ENCODE assay signal across 8 cellular contexts in the genomic region with DNA sequence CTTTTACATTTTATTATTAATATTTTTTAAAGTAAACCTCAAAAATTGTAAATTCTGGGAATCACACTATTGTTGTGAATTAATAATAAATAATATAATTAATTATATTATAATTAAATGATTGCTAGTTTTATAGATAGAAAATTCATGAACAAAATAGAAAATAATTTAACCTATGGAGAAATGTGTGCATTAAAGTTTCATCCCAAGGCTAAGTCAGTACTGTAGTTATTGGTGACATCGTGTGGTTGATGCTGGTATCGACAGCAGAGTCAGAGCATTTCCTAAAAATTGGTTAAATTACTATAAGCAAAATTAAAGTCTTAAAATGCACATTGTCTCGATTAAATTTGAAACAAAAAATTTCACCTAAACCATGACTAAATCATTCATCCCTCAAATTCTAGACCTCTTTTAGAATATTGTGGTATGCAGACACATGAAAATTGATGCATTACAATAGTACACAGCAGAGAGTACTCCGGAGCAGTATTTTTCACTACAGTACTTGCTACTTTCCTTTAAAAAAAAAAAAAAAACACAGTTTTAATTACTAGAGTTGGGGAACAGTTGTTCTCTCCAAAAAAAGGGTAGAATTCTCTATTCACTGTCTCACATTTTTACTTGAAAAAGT.
A peak's percentile ranks its signal among the peaks of the same experiment; 100 is the strongest.
DNase-seq lines count a peak whose midpoint lies in the region; ATAC-seq, FAIRE-seq and TF ChIP-seq lines count a peak whose summit lies in the region.

No MANE protein-coding gene starts in this region.

- H3K4me1 ChIP-seq in DND-41 (ENCODE audit: insufficient read depth, low read length) = no peaks in the 10 kb centered on the region
- no peaks in the 10 kb centered on the region for H3K4me1 ChIP-seq in gastroesophageal sphincter
- H3K4me1 ChIP-seq in stomach = no peaks in the 10 kb centered on the region

- peak; percentile 68 for ATAC-seq in DND-41 (ENCODE audit: insufficient read depth, low read depth)
- ATAC-seq in GM18873 (IDR thresholded peaks at IDR 0.05; ENCODE audit: low FRiP score, unreplicated experiment) = peak; percentile 79
- ATAC-seq in HG03520 (IDR thresholded peaks at IDR 0.05; ENCODE audit: unreplicated experiment) = peak; percentile 60
- ATAC-seq in gastroesophageal sphincter = no peak

- no peak for TF ChIP-seq POLR2A in gastroesophageal sphincter (IDR thresholded peaks at IDR 0.05)
- no peak for TF ChIP-seq POLR2A in stomach (IDR thresholded peaks at IDR 0.05)

- H4K20me1 ChIP-seq in DND-41 (ENCODE audit: insufficient read depth, low read length) = peaks cover 10% of the 10 kb centered on the region; the same call in 1 of the 2 replicates

- TF ChIP-seq EP300 in gastroesophageal sphincter (IDR thresholded peaks at IDR 0.05) (no peak), stomach (IDR thresholded peaks at IDR 0.05) (no peak)

- peak; percentile 35 for DNase-seq in DND-41
- DNase-seq in stomach = no peak
- DNase-seq in activated gamma-delta T cell (lab: John Stamatoyannopoulos, UW) = no peak
- no peak for DNase-seq in stimulated activated naive CD4-positive, alpha-beta T cell (lab: John Stamatoyannopoulos, UW)

- H3K4me2 ChIP-seq in DND-41 (ENCODE audit: insufficient read depth, low read length) = no peak overlapping the region

- peak; percentile 95 for FAIRE-seq in TTC549 (lab: Jason Lieb, UNC)

- H3K36me3 ChIP-seq in DND-41 (ENCODE audit: insufficient read depth, low read length) (peaks cover 9% of the 10 kb centered on the region; the same call in 1 of the 2 replicates), gastroesophageal sphincter (no peaks in the 10 kb centered on the region), stomach (no peaks in the 10 kb centered on the region)

- H3K79me2 ChIP-seq in DND-41 (ENCODE audit: insufficient read depth, low read length) = peaks cover 94% of the 10 kb centered on the region

- no peaks in the 10 kb centered on the region for H3K27me3 ChIP-seq in DND-41 (ENCODE audit: insufficient read depth, low read length, poor library complexity)
- no peaks in the 10 kb centered on the region for H3K27me3 ChIP-seq in gastroesophageal sphincter
- no peaks in the 10 kb centered on the region for H3K27me3 ChIP-seq in stomach

- peak; percentile 63 for TF ChIP-seq CTCF in DND-41 (IDR thresholded peaks at IDR 0.05; ENCODE audit: borderline replicate concordance, extremely low read depth, low read length, poor library complexity, severe bottlenecking)
- peak; percentile 17 to 54 (median 34) for TF ChIP-seq CTCF in gastroesophageal sphincter (IDR thresholded peaks at IDR 0.05)
- peak in 5 of 7 experiments; percentile 34 to 60 (median 49) for TF ChIP-seq CTCF in stomach (IDR thresholded peaks at IDR 0.05)

- no peaks in the 10 kb centered on the region for H3K9me3 ChIP-seq in DND-41 (ENCODE audit: insufficient read depth, low read length, severe bottlenecking)
- no peaks in the 10 kb centered on the region for H3K9me3 ChIP-seq in gastroesophageal sphincter
- no peaks in the 10 kb centered on the region for H3K9me3 ChIP-seq in stomach

- no peak overlapping the region for H3K9ac ChIP-seq in DND-41 (ENCODE audit: low read depth, low read length)

- H3K27ac ChIP-seq in DND-41 (ENCODE audit: low read length) (no peak overlapping the region), gastroesophageal sphincter (no peak overlapping the region), stomach (no peak overlapping the region)

- intact Hi-C loops in stomach (cut with DNase I; ENCODE audit: low total_unique reads) = no loop called here

- H3K4me3 ChIP-seq in DND-41 (ENCODE audit: low read depth in 1 of 2, low read length in 2 of 2) (no peak overlapping the region), gastroesophageal sphincter (no peak overlapping the region), stomach (no peak overlapping the region)

- WGBS in gastroesophageal sphincter (ENCODE audit: low coverage in 1 of 2), 2 donors = 25% methylated on average over 4 of the region's 4 CpGs
- 19 to 25% (median 23%) methylated on average over 4 of the region's 4 CpGs for WGBS in stomach, 5 donors

- H2AFZ ChIP-seq in DND-41 (ENCODE audit: low read depth, low read length) = no peak overlapping the region
